ENCODE assay signal across 15 cellular contexts in genomic region chr22:50118557-50119168, GRCh38. TPM values are rescaled to one million over a fixed set of nuclear protein-coding genes. Genes with fewer than 3 reads are reported as not detected.
DNase-seq lines count a peak whose midpoint lies in the region; ATAC-seq, FAIRE-seq and TF ChIP-seq lines count a peak whose summit lies in the region.
"Had no signal": no experiment of that assay in that cellular context is flagged by ENCODE, and none has a peak within 500 bp of the region (broad histone marks: within the 10 kb centered on the region; RNA-seq: fewer than 3 reads in every experiment).

No MANE protein-coding gene starts in this region.

- H4K91ac ChIP-seq in H1 (replicated peaks; ENCODE audit: insufficient read length, low read length) (no peak overlapping the region), neuronal stem cell (ENCODE audit: low read depth, low read length, poor library complexity) (no peak overlapping the region)

- no peak for ATAC-seq in GM18870 (IDR thresholded peaks at IDR 0.05; ENCODE audit: unreplicated experiment)
- no peak for ATAC-seq in HG03159 (IDR thresholded peaks at IDR 0.05; ENCODE audit: unreplicated experiment)
- ATAC-seq: PC-3 had no signal

- CTCF ChIA-PET in H1 (lab: Charles Lee; ENCODE audit: partially characterized antibody), result interaction anchor here (1.1 to 2.4 kb wide), 2 partner anchors 30 to 89 kb away, joined by 3 to 9 read pairs; no protein-coding TSS in a partner anchor

- H3K14ac ChIP-seq in H1 (ENCODE audit: insufficient read length) (no peak overlapping the region), neuronal stem cell (ENCODE audit: low read length) (no peak overlapping the region)

- intact Hi-C loops in CD14-positive monocyte (cut with micrococcal nuclease), result no loop called here

- H3K23ac ChIP-seq in H1 (ENCODE audit: insufficient read length) (no peak overlapping the region), neuronal stem cell (ENCODE audit: low read depth, low read length, poor library complexity) (no peak overlapping the region)

- H2BK15ac ChIP-seq in H1 (ENCODE audit: low read length) (no peak overlapping the region), neuronal stem cell (ENCODE audit: low read length) (no peak overlapping the region)

- WGBS in H1 (ENCODE audit: extremely low coverage in 1 of 2, insufficient coverage in 1 of 2, insufficient read length in 1 of 2, insufficient replicate concordance in 2 of 2, low coverage in 1 of 2, low lambda C conversion rate in 2 of 2, missing lambda C conversion rate in 1 of 2), 2 experiments, result 75% methylated on average over 10 of the region's 10 CpGs; no CpG with 5 or more reads in 1 of the 2 experiments
- no CpG with 5 or more reads among the region's 10 CpGs for WGBS in neuronal stem cell (ENCODE audit: extremely low coverage in 2 of 2, insufficient read length in 2 of 2, insufficient replicate concordance in 1 of 2), 2 donors

- H2AK5ac ChIP-seq in H1 (ENCODE audit: low read depth, low read length) (no peak overlapping the region), neuronal stem cell (ENCODE audit: low read depth, low read length) (no peak overlapping the region)

- peaks cover 4% of the 10 kb centered on the region for H3K4me1 Mint-ChIP-seq in CD14-positive monocyte

- H3K27me3 ChIP-seq in H1 (replicated peaks in 1 of 4; ENCODE audit: control insufficient read depth in 3 of 4, extremely low read depth in 1 of 4, insufficient read depth in 3 of 4, low read length in 3 of 4), result peaks cover 0 to 3% (median 1%) of the 10 kb centered on the region in 4 experiments; a peak in 3 of 7 replicates
- peaks cover 0 to 38% (median 0%) of the 10 kb centered on the region in 3 experiments for H3K27me3 ChIP-seq in neuronal stem cell (ENCODE audit: control insufficient read depth in 3 of 3, insufficient read depth in 3 of 3, low read depth in 1 of 3, low read length in 3 of 3)
- H3K27me3 ChIP-seq: breast epithelium had no signal

- POLR2A ChIA-PET in H1 (lab: Charles Lee; ENCODE audit: partially characterized antibody), result interaction anchor here (3.0 kb wide), 1 partner anchor 9 kb away, joined by 7 read pairs; no protein-coding TSS in a partner anchor

- H3K4ac ChIP-seq in H1 (replicated peaks; ENCODE audit: insufficient read length, low read depth, low read length) (no peak overlapping the region), neuronal stem cell (ENCODE audit: low read length) (no peak overlapping the region)

- no peak overlapping the region for H2BK5ac ChIP-seq in H1 (ENCODE audit: low read depth, low read length)
- no peak overlapping the region for H2BK5ac ChIP-seq in neuronal stem cell (ENCODE audit: low read length)

- H3K9me3 ChIP-seq in H1 (ENCODE audit: insufficient read depth in 2 of 2, low read depth in 1 of 2, low read length in 1 of 2), result no peaks in the 10 kb centered on the region
- peaks cover 2 to 13% of the 10 kb centered on the region in 2 donors for H3K9me3 ChIP-seq in neuronal stem cell (replicated peaks in 1 of 2; ENCODE audit: control insufficient read depth in 2 of 2, insufficient read depth in 1 of 2, low read depth in 1 of 2, low read length in 2 of 2)

- DNase-seq in AG09319 (ENCODE audit: extremely low read depth, low read depth) (peak; percentile 56), NB4 (ENCODE audit: low read depth) (peak; percentile 63), H1 (ENCODE audit: low read depth in 1 of 2, low spot score in 2 of 2) (no peak), neuronal stem cell (ENCODE audit: low spot score) (no peak), epidermal melanocyte (ENCODE audit: insufficient read length, low spot score) (no peak), CD14-positive monocyte (ENCODE audit: low spot score) (no peak)
- DNase-seq: activated CD4-positive, alpha-beta memory T cell treated with anti-CD3 and anti-CD28 coated beads for 36 hours; Kasumi-1; PC-3; stomach had no signal

- H3K4me1 ChIP-seq in H1 (replicated peaks in 1 of 4; ENCODE audit: control insufficient read depth in 3 of 4, insufficient read depth in 4 of 4, low read length in 3 of 4), result no peaks in the 10 kb centered on the region
- H3K4me1 ChIP-seq in neuronal stem cell (ENCODE audit: control insufficient read depth in 2 of 2, insufficient read depth in 1 of 2, low read depth in 1 of 2, low read length in 2 of 2), result peaks cover 7% of the 10 kb centered on the region in 2 donors
- H3K4me1 ChIP-seq: breast epithelium had no signal

- H3K9me3 Mint-ChIP-seq in CD14-positive monocyte, result peaks cover 5 to 23% (median 19%) of the 10 kb centered on the region in 7 donors

- H3K18ac ChIP-seq in H1 (ENCODE audit: extremely low read depth, low read length) (no peak overlapping the region), neuronal stem cell (ENCODE audit: low read length) (no peak overlapping the region)

- no peak overlapping the region for H3K4me3 Mint-ChIP-seq in CD14-positive monocyte
- H3K4me3 Mint-ChIP-seq: activated CD4-positive, alpha-beta memory T cell treated with anti-CD3 and anti-CD28 coated beads for 36 hours had no signal

- H3K4me3 ChIP-seq in NB4 (ENCODE audit: low read depth, low read length), result no peak overlapping the region
- H3K4me3 ChIP-seq in H1 (ENCODE audit: extremely low read depth in 1 of 4, insufficient read depth in 2 of 4, low read depth in 3 of 4, low read length in 4 of 4), result no peak overlapping the region
- H3K4me3 ChIP-seq in neuronal stem cell (ENCODE audit: low read length in 2 of 2), result no peak overlapping the region
- H3K4me3 ChIP-seq: breast epithelium, skin epidermis, stomach had no signal

- H3K27ac ChIP-seq in H1 (ENCODE audit: low read depth, low read length), result no peak overlapping the region
- no peak overlapping the region for H3K27ac ChIP-seq in neuronal stem cell (replicated peaks; ENCODE audit: low read length)
- H3K27ac ChIP-seq: skin epidermis, stomach had no signal

- no peak for TF ChIP-seq EP300 in H1 (IDR thresholded peaks at IDR 0.05; ENCODE audit: borderline replicate concordance in 1 of 2, low read depth in 2 of 2, low read length in 2 of 2)

- H3K79me1 ChIP-seq in H1 (ENCODE audit: low read depth, low read length), result no peaks in the 10 kb centered on the region
- H3K79me1 ChIP-seq in neuronal stem cell (ENCODE audit: low read depth, low read length), result no peaks in the 10 kb centered on the region

- no peak overlapping the region; a peak in 1 of 7 replicates for H3K9ac ChIP-seq in H1 (replicated peaks in 1 of 4; ENCODE audit: extremely low read depth in 1 of 4, low read depth in 3 of 4, low read length in 3 of 4)
- H3K9ac ChIP-seq in neuronal stem cell (ENCODE audit: low read depth, low read length, poor library complexity), result no peak overlapping the region

- H3K27me3 Mint-ChIP-seq in CD14-positive monocyte (ENCODE audit: low read depth in 3 of 3), result peaks cover 0 to 2% (median 2%) of the 10 kb centered on the region in 3 donors

- H2BK12ac ChIP-seq in H1 (ENCODE audit: low read depth, low read length), result no peak overlapping the region
- no peak overlapping the region for H2BK12ac ChIP-seq in neuronal stem cell (ENCODE audit: low read length)

- peak overlapping the region; percentile 37; the same call in 1 of the 2 replicates for H2AFZ ChIP-seq in H1 (ENCODE audit: low read length)
- H2AFZ ChIP-seq in neuronal stem cell (ENCODE audit: low read length), result peak overlapping the region; percentile 7

- no peaks in the 10 kb centered on the region for H4K20me1 ChIP-seq in H1 (replicated peaks in 1 of 2; ENCODE audit: control insufficient read depth in 1 of 2, insufficient read depth in 2 of 2, low read length in 2 of 2)

- H3K27ac Mint-ChIP-seq in CD14-positive monocyte, result no peak overlapping the region
- H3K27ac Mint-ChIP-seq: activated CD4-positive, alpha-beta memory T cell treated with anti-CD3 and anti-CD28 coated beads for 36 hours had no signal

- FAIRE-seq in H1 (lab: Jason Lieb, UNC), result no peak
- FAIRE-seq: D721Med had no signal

- H3K4me2 ChIP-seq in H1 (ENCODE audit: insufficient read depth in 1 of 2, low read depth in 2 of 2, low read length in 2 of 2), result no peak overlapping the region
- no peak overlapping the region for H3K4me2 ChIP-seq in neuronal stem cell (ENCODE audit: insufficient read depth, low read length, poor library complexity, severe bottlenecking)

- H4K8ac ChIP-seq in H1 (ENCODE audit: extremely low read depth, insufficient read depth, low read length) (no peak overlapping the region), neuronal stem cell (ENCODE audit: low read depth, low read length) (no peak overlapping the region)

- no peak for TF ChIP-seq CTCF in AG09319 (IDR thresholded peaks at IDR 0.05; ENCODE audit: low read depth, low read length)
- TF ChIP-seq CTCF in NB4 (IDR thresholded peaks at IDR 0.05; ENCODE audit: low read depth, low read length), result no peak
- no peak for TF ChIP-seq CTCF in H1 (IDR thresholded peaks at IDR 0.05; ENCODE audit: control extremely low read depth in 1 of 3, insufficient read depth in 1 of 3, low read depth in 1 of 3, low read length in 3 of 3)
- no peak for TF ChIP-seq CTCF in CD14-positive monocyte (IDR thresholded peaks at IDR 0.05)

- no peaks in the 10 kb centered on the region for H3K79me2 ChIP-seq in H1 (ENCODE audit: control insufficient read depth in 1 of 2, insufficient read depth in 2 of 2, low read length in 2 of 2)

- H3K36me3 Mint-ChIP-seq in CD14-positive monocyte, result no peaks in the 10 kb centered on the region

- H2BK120ac ChIP-seq in H1 (replicated peaks; ENCODE audit: low read depth, low read length), result no peak overlapping the region
- no peak overlapping the region for H2BK120ac ChIP-seq in neuronal stem cell (ENCODE audit: low read depth, low read length)

- no peak overlapping the region for H4K5ac ChIP-seq in H1 (ENCODE audit: insufficient read length, low read depth, low read length)

- H3K56ac ChIP-seq in H1 (replicated peaks; ENCODE audit: insufficient read length, low read depth, low read length), result no peak overlapping the region

- no peaks in the 10 kb centered on the region for H3K23me2 ChIP-seq in H1 (ENCODE audit: low read depth, low read length)

- TF ChIP-seq RAD21 in H1 (IDR thresholded peaks at IDR 0.05 in 1 of 2, conservative IDR thresholded peaks at IDR 0.05 in 1 of 2; ENCODE audit: low read depth in 2 of 2, low read length in 2 of 2), result no peak

- H3K36me3 ChIP-seq in H1 (ENCODE audit: control insufficient read depth in 2 of 4, insufficient read depth in 4 of 4, low read length in 3 of 4), result no peaks in the 10 kb centered on the region
- H3K36me3 ChIP-seq in neuronal stem cell (replicated peaks in 1 of 2; ENCODE audit: control insufficient read depth in 2 of 2, insufficient read depth in 2 of 2, low read length in 2 of 2), result no peaks in the 10 kb centered on the region
- H3K36me3 ChIP-seq: breast epithelium, stomach had no signal

- no peak for TF ChIP-seq POLR2A in NB4 (IDR thresholded peaks at IDR 0.05; ENCODE audit: extremely low read depth, insufficient read length)
- no peak for TF ChIP-seq POLR2A in H1 (IDR thresholded peaks at IDR 0.05; ENCODE audit: control extremely low read depth in 1 of 2, low read depth in 2 of 2, low read length in 2 of 2)

- no peak overlapping the region for H2BK20ac ChIP-seq in H1 (ENCODE audit: low read length)

RNA-seq across cellular contexts. Expression of gene MOV10L1, which starts 28.9 kb away (rescaled TPM):
- total RNA-seq in H1 (2021; fragmentation: NEBNext Ultra II Directional; extraction: Animal tissue kit (Norgen Biotek cat#: 25700)), result not detected in 2 replicates
- polyA plus RNA-seq in H1 (2011; rRNA removed), result 0.13 and 0.32 TPM in 2 replicates
- polyA plus RNA-seq in H1 (2011; cell fraction: cytosol; rRNA removed), result 0.37 TPM
- polyA plus RNA-seq in H1 (2011; cell fraction: nucleus; rRNA removed), result 0.31 TPM
- 0.07 TPM in 1 of 4 replicates, not detected in the others for polyA plus RNA-seq in H1 (2012, experiment 1 of 2)
- not detected for polyA plus RNA-seq in H1 (2012, experiment 2 of 2)
- 0.14 TPM for polyA plus RNA-seq in H1 (2013, experiment 1 of 2)
- 0.06 TPM for polyA plus RNA-seq in H1 (2013, experiment 2 of 2)
- 0.16 TPM in 1 of 2 replicates, not detected in the other for polyA minus RNA-seq in H1 (2011; rRNA and poly(A)+ RNA removed)
- not detected for polyA minus RNA-seq in H1 (2011; cell fraction: cytosol; rRNA and poly(A)+ RNA removed)
- polyA minus RNA-seq in H1 (2011; cell fraction: nucleus; rRNA and poly(A)+ RNA removed), result 0.80 TPM
- polyA plus RNA-seq in neuronal stem cell (2013, experiment 1 of 2), result 0.03 TPM
- polyA plus RNA-seq in neuronal stem cell (2013, experiment 2 of 2), result 0.07 TPM
- under 1 TPM in 1 of 2 donors, not detected in 1; 0.18 TPM for polyA plus RNA-seq in CD14-positive monocyte
- total RNA-seq: activated CD4-positive, alpha-beta memory T cell treated with anti-CD3 and anti-CD28 coated beads for 36 hours had no signal

RNA-seq across cellular contexts. Expression of gene MLC1, which starts 33.4 kb away (rescaled TPM):
- not detected in 2 replicates for total RNA-seq in H1 (2021; fragmentation: NEBNext Ultra II Directional; extraction: Animal tissue kit (Norgen Biotek cat#: 25700))
- 0.17 and 0.20 TPM in 2 replicates for polyA plus RNA-seq in H1 (2011; rRNA removed)
- polyA plus RNA-seq in H1 (2011; cell fraction: cytosol; rRNA removed), result 0.12 TPM
- 0.34 TPM for polyA plus RNA-seq in H1 (2011; cell fraction: nucleus; rRNA removed)
- 0.09 to 0.28 TPM (median 0.19 TPM) in 3 of 4 replicates, not detected in the other for polyA plus RNA-seq in H1 (2012, experiment 1 of 2)
- 0.08 TPM for polyA plus RNA-seq in H1 (2012, experiment 2 of 2)
- polyA plus RNA-seq in H1 (2013, experiment 1 of 2), result 0.08 TPM
- polyA plus RNA-seq in H1 (2013, experiment 2 of 2), result 0.09 TPM
- polyA minus RNA-seq in H1 (2011; rRNA and poly(A)+ RNA removed), result 0.29 and 0.44 TPM in 2 replicates
- not detected for polyA minus RNA-seq in H1 (2011; cell fraction: cytosol; rRNA and poly(A)+ RNA removed)
- polyA minus RNA-seq in H1 (2011; cell fraction: nucleus; rRNA and poly(A)+ RNA removed), result not detected
- polyA plus RNA-seq in neuronal stem cell (2013, experiment 1 of 2), result 0.07 TPM
- 0.04 TPM for polyA plus RNA-seq in neuronal stem cell (2013, experiment 2 of 2)
- 1 to 10 TPM; 1.8 to 3.6 TPM for polyA plus RNA-seq in CD14-positive monocyte
- total RNA-seq: activated CD4-positive, alpha-beta memory T cell treated with anti-CD3 and anti-CD28 coated beads for 36 hours; stomach had no signal
- polyA plus RNA-seq: stomach had no signal

RNA-seq across cellular contexts. Expression of gene PANX2, which starts 51.9 kb away (rescaled TPM):
- 5.0 and 5.4 TPM in 2 replicates for total RNA-seq in H1 (2021; fragmentation: NEBNext Ultra II Directional; extraction: Animal tissue kit (Norgen Biotek cat#: 25700))
- polyA plus RNA-seq in H1 (2011; rRNA removed), result 3.5 and 6.0 TPM in 2 replicates
- 4.2 TPM for polyA plus RNA-seq in H1 (2011; cell fraction: cytosol; rRNA removed)
- 8.3 TPM for polyA plus RNA-seq in H1 (2011; cell fraction: nucleus; rRNA removed)
- polyA plus RNA-seq in H1 (2012, experiment 1 of 2), result 3.9 to 6.9 TPM (median 5.9 TPM) in 4 replicates
- polyA plus RNA-seq in H1 (2012, experiment 2 of 2), result 4.1 TPM
- 4.8 TPM for polyA plus RNA-seq in H1 (2013, experiment 1 of 2)
- 5.1 TPM for polyA plus RNA-seq in H1 (2013, experiment 2 of 2)
- 0.78 and 0.91 TPM in 2 replicates for polyA minus RNA-seq in H1 (2011; rRNA and poly(A)+ RNA removed)
- polyA minus RNA-seq in H1 (2011; cell fraction: cytosol; rRNA and poly(A)+ RNA removed), result 2.8 TPM
- 2.8 TPM for polyA minus RNA-seq in H1 (2011; cell fraction: nucleus; rRNA and poly(A)+ RNA removed)
- 3.0 TPM for polyA plus RNA-seq in neuronal stem cell (2013, experiment 1 of 2)
- 3.1 TPM for polyA plus RNA-seq in neuronal stem cell (2013, experiment 2 of 2)
- under 1 TPM in 1 of 2 donors, not detected in 1; 0.05 TPM for polyA plus RNA-seq in CD14-positive monocyte

Comparison
In these comparisons a context has a peak if more than half of its experiments do, and no peak if none do; other contexts are left out.
1. DNase-seq: peak in AG09319 (single experiment) and NB4 (single experiment); none in H1 (0 of 2), neuronal stem cell (single experiment), epidermal melanocyte (single experiment) and CD14-positive monocyte (single experiment).